ENCODE assay signal across 22 cellular contexts in genomic region chr17:19318611-19319010, GRCh38.
"Had no signal": no experiment of that assay in that cellular context is flagged by ENCODE, and none has a peak within 500 bp of the region (broad histone marks: within the 10 kb centered on the region; RNA-seq: fewer than 3 reads in every experiment).

No MANE protein-coding gene starts in this region.

- H3K27ac Mint-ChIP-seq: activated CD4-positive, alpha-beta T cell treated with anti-CD3 and anti-CD28 coated beads for 36 hours; activated CD8-positive, alpha-beta T cell treated with anti-CD3 and anti-CD28 coated beads for 36 hours; activated naive CD4-positive, alpha-beta T cell treated with anti-CD3 and anti-CD28 coated beads, Interleukin-2, amount 10 ng/mL, durations not matched to agents 7 days and 5 days; activated naive CD8-positive, alpha-beta T cell treated with anti-CD3 and anti-CD28 coated beads for 36 hours; activated T-cell treated with anti-CD3 and anti-CD28 coated beads, Interleukin-2, amount 50 U/mL, for 72 hours; activated T-helper 2 cell treated with anti-CD3 and anti-CD28 coated beads, Interferon-gamma antibody, Interleukin-2, Interleukin-4, amounts not matched to agents 10 μg/mL and 5 μg/mL and 100 μg/mL, durations not matched to agents 14 hours and 24 hours and 36 hours had no signal

- DNase-seq: activated CD4-positive, alpha-beta T cell treated with anti-CD3 and anti-CD28 coated beads for 36 hours; activated CD8-positive, alpha-beta memory T cell treated with anti-CD3 and anti-CD28 coated beads, Interleukin-2, amount 50 U/mL, for 4 hours; activated CD8-positive, alpha-beta T cell treated with anti-CD3 and anti-CD28 coated beads for 36 hours; activated gamma-delta T cell treated with Interleukin-2 at 50 U/mL for 16 hours; activated naive CD4-positive, alpha-beta T cell treated with anti-CD3 and anti-CD28 coated beads, Interleukin-2, amount 10 ng/mL, durations not matched to agents 7 days and 5 days; activated naive CD8-positive, alpha-beta T cell treated with anti-CD3 and anti-CD28 coated beads for 36 hours; activated T-cell treated with anti-CD3 and anti-CD28 coated beads, Interleukin-2, amount 50 U/mL, for 72 hours; anterior cingulate cortex; NCI-H1092; NCI-H1417; NCI-H1930; NCI-H2171; NCI-H226; NCI-H526; NCI-H82; SJCRH30; SK-N-SH; T-helper 1 cell had no signal

- H3K27me3 ChIP-seq: SJCRH30 had no signal

- H3K36me3 Mint-ChIP-seq: activated naive CD4-positive, alpha-beta T cell treated with anti-CD3 and anti-CD28 coated beads, Interleukin-2, amount 10 ng/mL, durations not matched to agents 7 days and 5 days; activated naive CD8-positive, alpha-beta T cell treated with anti-CD3 and anti-CD28 coated beads for 36 hours had no signal

- H3K9me3 ChIP-seq: SK-N-SH had no signal

- H3K9me3 Mint-ChIP-seq: activated CD8-positive, alpha-beta T cell treated with anti-CD3 and anti-CD28 coated beads for 36 hours; activated naive CD4-positive, alpha-beta T cell treated with anti-CD3 and anti-CD28 coated beads, Interleukin-2, amount 10 ng/mL, durations not matched to agents 7 days and 5 days; activated naive CD8-positive, alpha-beta T cell treated with anti-CD3 and anti-CD28 coated beads for 36 hours; activated T-cell treated with anti-CD3 and anti-CD28 coated beads, Interleukin-2, amount 50 U/mL, for 72 hours; activated T-helper 2 cell treated with anti-CD3 and anti-CD28 coated beads, Interferon-gamma antibody, Interleukin-2, Interleukin-4, amounts not matched to agents 10 μg/mL and 5 μg/mL and 100 μg/mL, durations not matched to agents 14 hours and 24 hours and 36 hours had no signal

- ATAC-seq: activated CD4-positive, alpha-beta T cell treated with anti-CD3 and anti-CD28 coated beads for 36 hours; activated CD8-positive, alpha-beta T cell treated with anti-CD3 and anti-CD28 coated beads for 36 hours; activated T-cell treated with anti-CD3 and anti-CD28 coated beads, Interleukin-2, amount 50 U/mL, for 72 hours; Right ventricle myocardium inferior had no signal

- H3K4me3 ChIP-seq: SJCRH30 had no signal

- H3K27ac ChIP-seq: KMS-11, SJCRH30, VCaP had no signal

- H3K4me1 Mint-ChIP-seq: activated CD4-positive, alpha-beta T cell treated with anti-CD3 and anti-CD28 coated beads for 36 hours; activated naive CD4-positive, alpha-beta T cell treated with anti-CD3 and anti-CD28 coated beads, Interleukin-2, amount 10 ng/mL, durations not matched to agents 7 days and 5 days; activated naive CD8-positive, alpha-beta T cell treated with anti-CD3 and anti-CD28 coated beads for 36 hours had no signal

- H3K4me3 Mint-ChIP-seq: activated CD4-positive, alpha-beta T cell treated with anti-CD3 and anti-CD28 coated beads for 36 hours; activated CD8-positive, alpha-beta T cell treated with anti-CD3 and anti-CD28 coated beads for 36 hours; activated naive CD4-positive, alpha-beta T cell treated with anti-CD3 and anti-CD28 coated beads, Interleukin-2, amount 10 ng/mL, durations not matched to agents 7 days and 5 days; activated naive CD8-positive, alpha-beta T cell treated with anti-CD3 and anti-CD28 coated beads for 36 hours; activated T-cell treated with anti-CD3 and anti-CD28 coated beads, Interleukin-2, amount 50 U/mL, for 72 hours had no signal

- H3K9ac ChIP-seq: KMS-11, SK-N-SH had no signal
